In the genomic region with DNA sequence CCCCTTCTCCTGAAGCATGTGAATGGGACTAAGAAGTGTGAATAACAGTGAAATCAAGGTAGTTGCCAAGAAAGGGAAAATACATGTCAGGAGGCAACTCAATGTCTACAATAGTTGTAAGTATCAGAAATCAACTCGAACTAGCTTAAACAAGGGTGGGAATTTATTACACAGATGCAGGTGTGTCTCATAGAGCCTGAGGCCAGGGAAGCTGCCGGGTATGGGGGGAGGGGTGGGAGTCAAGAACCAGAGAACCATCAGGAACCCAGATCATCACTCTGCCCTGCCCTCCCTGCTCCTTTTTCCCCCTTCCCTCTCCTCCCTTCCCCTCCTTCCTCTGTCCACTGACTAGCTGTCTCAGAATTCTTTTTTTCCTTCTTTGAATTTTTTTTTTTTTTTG, we compare ENCODE assay signal across 34 cellular contexts. TPM values are rescaled to one million over a fixed set of nuclear protein-coding genes. Genes with fewer than 3 reads are reported as not detected.
"Had no signal": no experiment of that assay in that cellular context is flagged by ENCODE, and none has a peak within 500 bp of the region (broad histone marks: within the 10 kb centered on the region; RNA-seq: fewer than 3 reads in every experiment).

No MANE protein-coding gene starts in this region.

- H3K4me3 ChIP-seq: heart right ventricle, psoas muscle, sigmoid colon, upper lobe of left lung, vagina had no signal

- H3K27ac ChIP-seq: heart right ventricle, parathyroid adenoma, psoas muscle, sigmoid colon, upper lobe of left lung, vagina had no signal

- H2AFZ ChIP-seq: parathyroid adenoma had no signal

- H3K27me3 ChIP-seq: sigmoid colon, upper lobe of left lung, vagina had no signal

- DNase-seq: activated B cell treated with CpG ODN at 0.5 μM for 24 hours; activated CD4-positive, alpha-beta T cell treated with anti-CD3 and anti-CD28 coated beads, Interleukin-2, amount 50 U/mL, for 1 hour; activated CD8-positive, alpha-beta T cell treated with anti-CD3 and anti-CD28 coated beads for 36 hours; activated gamma-delta T cell treated with Interleukin-2 at 50 U/mL for 16 hours; activated naive CD4-positive, alpha-beta T cell treated with anti-CD3 and anti-CD28 coated beads, Interleukin-2, amount 50 U/mL, for 16 hours; activated T-cell treated with anti-CD3 and anti-CD28 coated beads, Interleukin-2, amount 50 U/mL, for 4 hours; amniotic stem cell; effector CD8-positive, alpha-beta T cell; foreskin fibroblast; heart right ventricle; left cardiac atrium; left ventricle myocardium superior; midbrain; naive thymus-derived CD4-positive, alpha-beta T cell; nucleus accumbens; psoas muscle; sigmoid colon; small intestine; stimulated activated CD4-positive, alpha-beta T cell treated with anti-CD3 and anti-CD28 coated beads, Interleukin-1b, Interleukin-23, amount 100 ng/mL, for 48 hours; stimulated activated CD4-positive, alpha-beta T cell treated with anti-CD3 and anti-CD28 coated beads, Interleukin-4, amount 100 ng/mL, for 4 hours; stimulated activated CD8-positive, alpha-beta memory T cell treated with anti-CD3 and anti-CD28 coated beads, Interleukin-4, amount 100 ng/mL, for 48 hours; stimulated activated naive CD8-positive, alpha-beta T cell treated with anti-CD3 and anti-CD28 coated beads, Interleukin-15, amount 100 ng/mL, for 72 hours; substantia nigra; T-helper 2 cell; upper lobe of left lung had no signal

- ATAC-seq: activated CD8-positive, alpha-beta T cell treated with anti-CD3 and anti-CD28 coated beads for 36 hours; activated T-cell treated with anti-CD3 and anti-CD28 coated beads, Interleukin-2, amount 50 U/mL, for 4 hours; activated T-helper 17 cell treated with anti-CD3 and anti-CD28 coated beads, Interleukin-2, amount 50 U/mL, for 72 hours; heart right ventricle; left ventricle myocardium superior; naive thymus-derived CD4-positive, alpha-beta T cell; psoas muscle; stimulated activated memory B cell treated with anti-CD40 and anti-IgM and Interleukin-4, amounts not matched to agents 10 μg/mL and 1 μg/mL and 100 μg/mL, for 72 hours; stimulated activated naive CD8-positive, alpha-beta T cell treated with anti-CD3 and anti-CD28 coated beads, Interleukin-15, amount 100 ng/mL, for 72 hours had no signal

- H3K9ac ChIP-seq: parathyroid adenoma had no signal

- H3K36me3 ChIP-seq: heart right ventricle, sigmoid colon, upper lobe of left lung, vagina had no signal

- H3K4me1 Mint-ChIP-seq: activated B cell treated with CpG ODN at 0.5 μM for 24 hours; activated T-helper 17 cell treated with anti-CD3 and anti-CD28 coated beads, Interleukin-2, amount 50 U/mL, for 72 hours; central memory CD8-positive, alpha-beta T cell; naive thymus-derived CD4-positive, alpha-beta T cell; stimulated activated memory B cell treated with anti-CD40 and anti-IgM and Interleukin-4, amounts not matched to agents 10 μg/mL and 1 μg/mL and 100 μg/mL, for 72 hours had no signal

- H3K27ac Mint-ChIP-seq: activated B cell treated with CpG ODN at 0.5 μM for 24 hours; activated CD8-positive, alpha-beta T cell treated with anti-CD3 and anti-CD28 coated beads for 36 hours; activated T-helper 17 cell treated with anti-CD3 and anti-CD28 coated beads, Interleukin-2, amount 50 U/mL, for 72 hours; naive thymus-derived CD4-positive, alpha-beta T cell; stimulated activated memory B cell treated with anti-CD40 and anti-IgM and Interleukin-4, amounts not matched to agents 10 μg/mL and 1 μg/mL and 100 μg/mL, for 72 hours; stimulated activated naive CD8-positive, alpha-beta T cell treated with anti-CD3 and anti-CD28 coated beads, Interleukin-15, amount 100 ng/mL, for 72 hours had no signal

- H3K4me3 Mint-ChIP-seq: activated B cell treated with CpG ODN at 0.5 μM for 24 hours; activated CD8-positive, alpha-beta T cell treated with anti-CD3 and anti-CD28 coated beads for 36 hours; activated T-cell treated with anti-CD3 and anti-CD28 coated beads, Interleukin-2, amount 50 U/mL, for 4 hours; activated T-helper 17 cell treated with anti-CD3 and anti-CD28 coated beads, Interleukin-2, amount 50 U/mL, for 72 hours; central memory CD8-positive, alpha-beta T cell; naive thymus-derived CD4-positive, alpha-beta T cell; neural crest cell; stimulated activated memory B cell treated with anti-CD40 and anti-IgM and Interleukin-4, amounts not matched to agents 10 μg/mL and 1 μg/mL and 100 μg/mL, for 72 hours; stimulated activated naive CD8-positive, alpha-beta T cell treated with anti-CD3 and anti-CD28 coated beads, Interleukin-15, amount 100 ng/mL, for 72 hours had no signal

- H3K36me3 Mint-ChIP-seq: naive thymus-derived CD4-positive, alpha-beta T cell; stimulated activated memory B cell treated with anti-CD40 and anti-IgM and Interleukin-4, amounts not matched to agents 10 μg/mL and 1 μg/mL and 100 μg/mL, for 72 hours had no signal

- H3K9me3 ChIP-seq: heart right ventricle, psoas muscle, sigmoid colon, upper lobe of left lung, vagina had no signal

- FAIRE-seq: astrocyte, colon, endometrium, small intestine had no signal

- H3K4me1 ChIP-seq: heart right ventricle, parathyroid adenoma, psoas muscle, sigmoid colon, vagina had no signal

- H3K9me3 Mint-ChIP-seq: activated B cell treated with CpG ODN at 0.5 μM for 24 hours; activated CD8-positive, alpha-beta T cell treated with anti-CD3 and anti-CD28 coated beads for 36 hours; activated T-cell treated with anti-CD3 and anti-CD28 coated beads, Interleukin-2, amount 50 U/mL, for 4 hours; activated T-helper 17 cell treated with anti-CD3 and anti-CD28 coated beads, Interleukin-2, amount 50 U/mL, for 72 hours; central memory CD8-positive, alpha-beta T cell; neural crest cell; stimulated activated memory B cell treated with anti-CD40 and anti-IgM and Interleukin-4, amounts not matched to agents 10 μg/mL and 1 μg/mL and 100 μg/mL, for 72 hours; stimulated activated naive CD8-positive, alpha-beta T cell treated with anti-CD3 and anti-CD28 coated beads, Interleukin-15, amount 100 ng/mL, for 72 hours had no signal

RNA-seq across cellular contexts. Expression of a gene that starts 34.9 kb away (rescaled TPM):
- total RNA-seq: activated T-cell treated with anti-CD3 and anti-CD28 coated beads, Interleukin-2, amount 50 U/mL, for 4 hours had no signal
